In the genomic region with DNA sequence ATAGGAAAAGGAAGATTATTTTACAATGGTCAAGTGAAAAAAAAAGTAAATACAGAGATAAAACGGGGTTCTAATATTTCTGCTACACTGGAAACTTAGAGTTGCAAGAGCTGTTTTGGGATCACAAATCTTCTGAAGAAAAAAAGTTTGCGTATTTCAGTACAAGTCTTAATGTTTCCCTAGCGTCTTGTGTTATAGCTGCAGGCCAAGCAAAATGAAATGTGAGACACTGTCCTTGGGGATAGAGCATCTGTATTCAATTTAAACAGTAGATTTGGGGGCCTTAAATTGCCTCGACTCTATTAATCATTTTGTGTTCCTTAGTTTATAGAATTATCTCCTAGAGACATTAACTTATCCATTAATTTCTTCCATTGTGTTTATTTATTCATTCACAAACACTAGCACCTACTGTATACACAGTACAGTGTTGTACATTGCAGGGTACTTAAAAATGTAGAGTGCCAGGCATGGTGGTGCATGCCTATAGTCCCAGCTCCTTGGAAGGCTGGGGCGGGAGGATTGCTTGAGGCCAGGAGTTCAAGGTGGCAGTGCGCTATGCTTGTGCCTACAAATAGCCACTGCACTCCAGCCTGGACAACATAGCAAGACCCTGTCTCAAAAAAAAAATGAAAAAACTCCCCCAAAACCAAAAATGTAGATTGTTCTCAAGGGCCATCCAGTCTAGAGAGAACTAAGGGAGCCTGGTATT, we compare ENCODE assay signal across 25 cellular contexts. TPM values are rescaled to one million over a fixed set of nuclear protein-coding genes. Genes with fewer than 3 reads are reported as not detected.
DNase-seq lines count a peak whose midpoint lies in the region; ATAC-seq, FAIRE-seq and TF ChIP-seq lines count a peak whose summit lies in the region.
"Had no signal": no experiment of that assay in that cellular context is flagged by ENCODE, and none has a peak within 500 bp of the region (broad histone marks: within the 10 kb centered on the region; RNA-seq: fewer than 3 reads in every experiment).

No MANE protein-coding gene starts in this region.

- no peak overlapping the region for H3K9ac ChIP-seq in HepG2 (ENCODE audit: insufficient read depth, low read depth, low read length)

- 92% methylated on average over 6 of the region's 6 CpGs for WGBS in HepG2 (ENCODE audit: low lambda C conversion rate)
- WGBS in right lobe of liver (ENCODE audit: insufficient coverage, low coverage, low lambda C conversion rate, missing lambda C conversion rate): 74% methylated on average over 5 of the region's 6 CpGs
- WGBS in adrenal gland, 4 donors: 84 to 88% (median 85%) methylated on average over 6 of the region's 6 CpGs

- no peak overlapping the region for H2AFZ ChIP-seq in HepG2 (ENCODE audit: low read length)

- TF ChIP-seq POLR2A in HepG2 (IDR thresholded peaks at IDR 0.05; ENCODE audit: insufficient read depth in 1 of 2, low read depth in 2 of 2, low read length in 2 of 2): no peak
- TF ChIP-seq POLR2A in right lobe of liver (IDR thresholded peaks at IDR 0.05): no peak
- no peak for TF ChIP-seq POLR2A in adrenal gland (IDR thresholded peaks at IDR 0.05)

- H3K4me3 Mint-ChIP-seq in osteocyte (ENCODE audit: unreplicated experiment): no peak overlapping the region
- H3K4me3 Mint-ChIP-seq in Caco-2 (ENCODE audit: unreplicated experiment): no peak overlapping the region
- H3K4me3 Mint-ChIP-seq: CD8-positive, alpha-beta T cell had no signal

- no peak overlapping the region for H3K4me2 ChIP-seq in HepG2 (ENCODE audit: low read depth, low read length)

- CTCF ChIA-PET in HepG2 (lab: Yijun Ruan, JAX; ENCODE audit: low intra/inter-chr PET ratio, low total read pairs) (no interaction called here), Caco-2 (lab: Charles Lee) (no interaction called here)

- H3K4me1 ChIP-seq in HepG2 (ENCODE audit: insufficient read depth, low read length) (peaks cover 29% of the 10 kb centered on the region), right lobe of liver (no peaks in the 10 kb centered on the region), Caco-2 (peaks cover 13% of the 10 kb centered on the region), adrenal gland (replicated peaks in 1 of 2) (peaks cover 0 to 12% of the 10 kb centered on the region in 2 donors)

- H3K9me3 Mint-ChIP-seq in osteocyte (ENCODE audit: unreplicated experiment): peaks cover 14% of the 10 kb centered on the region
- no peaks in the 10 kb centered on the region for H3K9me3 Mint-ChIP-seq in Caco-2 (ENCODE audit: unreplicated experiment)

- no peak for ATAC-seq in HepG2
- ATAC-seq in right lobe of liver: no peak
- ATAC-seq: CD8-positive, alpha-beta T cell had no signal

- H3K27ac ChIP-seq in HepG2 (ENCODE audit: extremely low read length, insufficient read depth, low read length) (no peak overlapping the region), right lobe of liver (no peak overlapping the region), adrenal gland (no peak overlapping the region)
- H3K27ac ChIP-seq: RWPE1 had no signal

- in situ Hi-C loops in HepG2 (cut with HindIII; ENCODE audit: extremely low pct_ligation_motif_present, low pct_unique_long_range_greater_than_20kb): no loop called here

- FAIRE-seq in HepG2 (lab: Jason Lieb, UNC): no peak
- FAIRE-seq: G401.6, GM12892, GM18507, GM19239 had no signal

- intact Hi-C loops in HepG2 (cut with micrococcal nuclease; ENCODE audit: unreplicated experiment) (no loop called here), right lobe of liver (cut with DNase I) (no loop called here), Caco-2 (cut with micrococcal nuclease; ENCODE audit: unreplicated experiment) (no loop called here), adrenal gland (cut with DNase I) (no loop called here)

- no peaks in the 10 kb centered on the region for H3K27me3 Mint-ChIP-seq in osteocyte (ENCODE audit: unreplicated experiment)
- no peaks in the 10 kb centered on the region for H3K27me3 Mint-ChIP-seq in Caco-2 (ENCODE audit: insufficient read depth, unreplicated experiment)

- POLR2A ChIA-PET in HepG2 (lab: Yijun Ruan, JAX) (no interaction called here), Caco-2 (lab: Charles Lee) (no interaction called here)

- peaks cover 25% of the 10 kb centered on the region for H3K79me2 ChIP-seq in HepG2 (ENCODE audit: insufficient read depth, low read length)

- DNase-seq in HepG2 (ENCODE audit: low spot score) (no peak), right lobe of liver (no peak), fibroblast of the conjunctiva (ENCODE audit: low read depth) (peak; percentile 22), osteocyte (ENCODE audit: extremely low spot score, unreplicated experiment) (no peak), amygdala (lab: John Stamatoyannopoulos, UW) (no peak), Caco-2 (no peak), adrenal gland (no peak)
- DNase-seq: 8988T; AML-193; C1 segment of cervical spinal cord; CD8-positive, alpha-beta T cell; KG1; NCI-H1105; NCI-H146; NCI-H2029 treated with DMSO at 0.1 percent for 48 hours; NCI-H226; NCI-H510A treated with DMSO at 0.1 percent for 48 hours; NCI-H748 treated with DMSO at 0.1 percent for 48 hours; NK-92 treated with Interleukin-12 subunit alpha and Interleukin-12 subunit beta, amount 100 ng/mL, for 24 hours; SHP77 treated with DMSO at 0.1 percent for 48 hours had no signal

- BruUV-seq in HepG2 (replicated peaks; lab: Mats Ljungman, UMichigan) (no TSS peak), Caco-2 (replicated peaks; lab: Mats Ljungman, UMichigan) (no TSS peak)

- H3K27me3 ChIP-seq in HepG2 (ENCODE audit: control insufficient read depth in 1 of 2, insufficient read depth in 2 of 2, low read length in 2 of 2): no peaks in the 10 kb centered on the region
- H3K27me3 ChIP-seq in right lobe of liver: no peaks in the 10 kb centered on the region
- H3K27me3 ChIP-seq in Caco-2 (replicated peaks; ENCODE audit: control insufficient read depth, insufficient read depth, low read length): no peaks in the 10 kb centered on the region
- H3K27me3 ChIP-seq in adrenal gland: no peaks in the 10 kb centered on the region

- no peaks in the 10 kb centered on the region for H3K9me3 ChIP-seq in HepG2 (ENCODE audit: low read length)
- H3K9me3 ChIP-seq in right lobe of liver: no peaks in the 10 kb centered on the region
- no peaks in the 10 kb centered on the region for H3K9me3 ChIP-seq in Caco-2
- no peaks in the 10 kb centered on the region for H3K9me3 ChIP-seq in adrenal gland (replicated peaks in 1 of 3)

- H3K4me1 Mint-ChIP-seq in osteocyte (ENCODE audit: unreplicated experiment) (peaks cover 62% of the 10 kb centered on the region), Caco-2 (ENCODE audit: low read depth, unreplicated experiment) (no peaks in the 10 kb centered on the region)

- H3K4me3 ChIP-seq in HepG2 (replicated peaks in 1 of 3; ENCODE audit: insufficient read depth in 1 of 3, low read depth in 2 of 3, low read length in 3 of 3) (no peak overlapping the region), right lobe of liver (no peak overlapping the region), Caco-2 (ENCODE audit: low read depth, low read length) (no peak overlapping the region), adrenal gland (no peak overlapping the region)

- no peak for TF ChIP-seq RAD21 in HepG2 (CRISPR knock-in tag; IDR thresholded peaks at IDR 0.05)

- peak overlapping the region; percentile 43 for H3K27ac Mint-ChIP-seq in osteocyte (ENCODE audit: unreplicated experiment)
- no peak overlapping the region for H3K27ac Mint-ChIP-seq in Caco-2 (ENCODE audit: unreplicated experiment)
- H3K27ac Mint-ChIP-seq: CD8-positive, alpha-beta T cell had no signal

- TF ChIP-seq EP300 in HepG2 (IDR thresholded peaks at IDR 0.05; ENCODE audit: low read depth in 2 of 2, low read length in 2 of 2) (no peak), HepG2 (CRISPR knock-in tag; IDR thresholded peaks at IDR 0.05; ENCODE audit: borderline replicate concordance) (no peak)

- H3K36me3 ChIP-seq in HepG2 (replicated peaks in 1 of 2; ENCODE audit: control insufficient read depth in 1 of 2, insufficient read depth in 2 of 2, low read length in 2 of 2) (no peaks in the 10 kb centered on the region), right lobe of liver (no peaks in the 10 kb centered on the region), Caco-2 (ENCODE audit: control insufficient read depth, insufficient read depth, low read length) (no peaks in the 10 kb centered on the region), adrenal gland (replicated peaks in 1 of 2) (no peaks in the 10 kb centered on the region)

- no peaks in the 10 kb centered on the region for H4K20me1 ChIP-seq in HepG2 (ENCODE audit: insufficient read depth, low read length)

- TF ChIP-seq CTCF in HepG2 (CRISPR knock-in tag; IDR thresholded peaks at IDR 0.05) (no peak), right lobe of liver (IDR thresholded peaks at IDR 0.05) (no peak), osteocyte (IDR thresholded peaks at IDR 0.05) (no peak), Caco-2 (IDR thresholded peaks at IDR 0.05; ENCODE audit: insufficient read depth in 1 of 2, low read depth in 1 of 2, low read length in 1 of 2, severe bottlenecking in 1 of 2, unreplicated experiment in 1 of 2) (no peak), adrenal gland (IDR thresholded peaks at IDR 0.05) (no peak)

- H3K36me3 Mint-ChIP-seq in osteocyte (ENCODE audit: unreplicated experiment) (peaks cover 9% of the 10 kb centered on the region), Caco-2 (ENCODE audit: insufficient read depth, unreplicated experiment) (peaks cover 6% of the 10 kb centered on the region)

RNA-seq across cellular contexts. Expression of a gene that starts 7.9 kb away (rescaled TPM):
- 3.1 and 4.2 TPM in 2 replicates for total RNA-seq in HepG2 (2016; rRNA removed; fragmentation: Illumina TruSeq; extraction: Trizol)
- 3.2 and 3.7 TPM in 2 replicates for total RNA-seq in HepG2 (2016; cell fraction: cytosol; rRNA removed; fragmentation: Illumina TruSeq; extraction: Trizol; ENCODE audit: low read depth)
- total RNA-seq in HepG2 (2016; cell fraction: insoluble cytoplasmic fraction; rRNA removed; fragmentation: Illumina TruSeq; extraction: Trizol): 2.7 and 3.2 TPM in 2 replicates
- total RNA-seq in HepG2 (2016; cell fraction: membrane; rRNA removed; fragmentation: Illumina TruSeq; extraction: Trizol): 2.0 and 2.1 TPM in 2 replicates
- total RNA-seq in HepG2 (2016; cell fraction: nucleus; rRNA removed; fragmentation: Illumina TruSeq; extraction: Trizol): 11.7 and 13.7 TPM in 2 replicates
- polyA plus RNA-seq in HepG2 (2011; rRNA removed): 4.0 and 4.6 TPM in 2 replicates
- 2.4 and 2.6 TPM in 2 replicates for polyA plus RNA-seq in HepG2 (2011; cell fraction: cytosol; rRNA removed)
- 8.2 and 12.2 TPM in 2 replicates for polyA plus RNA-seq in HepG2 (2011; cell fraction: nucleus; rRNA removed)
- polyA plus RNA-seq in HepG2 (2012): 1.7 and 1.9 TPM in 2 replicates
- polyA plus RNA-seq in HepG2 (2016; cell fraction: cytosol; fragmentation: Illumina TruSeq; extraction: Trizol; ENCODE audit: low read depth): 0.10 and 0.16 TPM in 2 replicates
- 1.5 and 1.7 TPM in 2 replicates for polyA plus RNA-seq in HepG2 (2016; cell fraction: insoluble cytoplasmic fraction; fragmentation: Illumina TruSeq; extraction: Trizol; ENCODE audit: low read depth)
- 0.24 and 0.28 TPM in 2 replicates for polyA plus RNA-seq in HepG2 (2016; cell fraction: membrane; fragmentation: Illumina TruSeq; extraction: Trizol; ENCODE audit: low read depth)
- polyA plus RNA-seq in HepG2 (2016; cell fraction: nucleus; fragmentation: Illumina TruSeq; extraction: Trizol; ENCODE audit: insufficient read depth, low read depth): 2.9 and 3.5 TPM in 2 replicates
- polyA minus RNA-seq in HepG2 (2011; rRNA and poly(A)+ RNA removed; ENCODE audit: low replicate concordance): 0.05 and 38.4 TPM in 2 replicates
- polyA minus RNA-seq in HepG2 (2011; cell fraction: cytosol; rRNA and poly(A)+ RNA removed): 4.8 and 5.2 TPM in 2 replicates
- polyA minus RNA-seq in HepG2 (2011; cell fraction: nucleus; rRNA and poly(A)+ RNA removed): 51.5 and 66.8 TPM in 2 replicates
- 1 to 10 TPM; 1.8 to 3.3 (median 2.4) TPM for total RNA-seq in right lobe of liver
- total RNA-seq in osteocyte: 15.6 and 16.0 TPM in 2 replicates
- 13.5 TPM in 2 replicates for total RNA-seq in Caco-2 (2022)
- total RNA-seq in adrenal gland: 10 to 100 TPM in 4 of 8 donors, 1 to 10 TPM in 4; 7.1 to 21.0 (median 12.4) TPM
- polyA plus RNA-seq in adrenal gland: 1 to 10 TPM; 1.0 to 3.1 (median 1.7) TPM
